In genomic region chr15:40344631-40345120, GRCh38 we compare ENCODE assay signal across 8 cellular contexts. TPM values are rescaled to one million over a fixed set of nuclear protein-coding genes. Genes with fewer than 3 reads are reported as not detected.
DNase-seq lines count a peak whose midpoint lies in the region; ATAC-seq and TF ChIP-seq lines count a peak whose summit lies in the region.

No MANE protein-coding gene starts in this region.

- no peaks in the 10 kb centered on the region for H3K36me3 Mint-ChIP-seq in activated CD4-positive, alpha-beta memory T cell treated with anti-CD3 and anti-CD28 coated beads, Interleukin-2, amount 10 ng/mL, durations not matched to agents 7 days and 5 days (ENCODE audit: low read depth)

- no peak overlapping the region for H3K4me3 ChIP-seq in BE2C (ENCODE audit: low read depth, low read length)
- no peak overlapping the region for H3K4me3 ChIP-seq in GM23248
- H3K4me3 ChIP-seq in mucosa of rectum (ENCODE audit: low read length in 2 of 2) = peak overlapping the region in 1 of 2 donors; percentile 39

- peaks cover 8% of the 10 kb centered on the region for H3K79me2 ChIP-seq in GM23248 (ENCODE audit: insufficient read depth)

- peaks cover 3% of the 10 kb centered on the region for H3K4me1 Mint-ChIP-seq in activated CD4-positive, alpha-beta memory T cell treated with anti-CD3 and anti-CD28 coated beads, Interleukin-2, amount 10 ng/mL, durations not matched to agents 7 days and 5 days

- in situ Hi-C loops in GM23248 (cut with MboI) = no loop called here

- H4K20me1 ChIP-seq in GM23248 (ENCODE audit: insufficient read depth) = no peaks in the 10 kb centered on the region

- H3F3A ChIP-seq in GM23248 (ENCODE audit: insufficient read depth) = peaks cover 25% of the 10 kb centered on the region

- H3K27ac ChIP-seq in GM23248 (peak overlapping the region; percentile 99), mucosa of rectum (ENCODE audit: low read depth in 2 of 2, low read length in 2 of 2) (peak overlapping the region; percentile 97 to 100), substantia nigra (ENCODE audit: low read depth, low read length, poor library complexity, severe bottlenecking) (no peak overlapping the region)

- CTCF ChIA-PET in activated CD4-positive, alpha-beta memory T cell treated with anti-CD3 and anti-CD28 coated beads, Interleukin-2, amount 10 ng/mL, durations not matched to agents 7 days and 5 days (lab: Charles Lee) = interaction anchor here (0.6 to 9.7 kb wide), 31 partner anchors 8 to 320 kb away, joined by 3 to 157 read pairs (median 4); partner anchors contain the start of genes DISP2, INAFM2, IVD and KNSTRN

- no peaks in the 10 kb centered on the region for H3K9me3 Mint-ChIP-seq in activated CD4-positive, alpha-beta memory T cell treated with anti-CD3 and anti-CD28 coated beads, Interleukin-2, amount 10 ng/mL, durations not matched to agents 7 days and 5 days

- H3K4me2 ChIP-seq in GM23248 (ENCODE audit: unreplicated experiment) = peak overlapping the region; percentile 32

- H3K4me1 ChIP-seq in BE2C = peaks cover 16% of the 10 kb centered on the region
- H3K4me1 ChIP-seq in GM23248 (ENCODE audit: insufficient read depth) = peaks cover 38% of the 10 kb centered on the region
- peaks cover 83 to 87% of the 10 kb centered on the region in 2 donors for H3K4me1 ChIP-seq in mucosa of rectum (ENCODE audit: control insufficient read depth in 2 of 2, insufficient read depth in 2 of 2, low read length in 2 of 2)

- peak overlapping the region; percentile 30; the same call in 1 of the 2 replicates for H2AFZ ChIP-seq in GM23248

- WGBS in GM23248 (ENCODE audit: low coverage in 1 of 2, low lambda C conversion rate in 2 of 2, missing lambda C conversion rate in 2 of 2), 2 experiments = 31 to 32% methylated on average over 11 to 14 of the region's 15 CpGs

- no peaks in the 10 kb centered on the region for H3K27me3 Mint-ChIP-seq in activated CD4-positive, alpha-beta memory T cell treated with anti-CD3 and anti-CD28 coated beads, Interleukin-2, amount 10 ng/mL, durations not matched to agents 7 days and 5 days

- H3K4me3 Mint-ChIP-seq in activated CD4-positive, alpha-beta memory T cell treated with anti-CD3 and anti-CD28 coated beads, Interleukin-2, amount 10 ng/mL, durations not matched to agents 7 days and 5 days = no peak overlapping the region

- H3K27me3 ChIP-seq in BE2C = no peaks in the 10 kb centered on the region
- no peaks in the 10 kb centered on the region for H3K27me3 ChIP-seq in GM23248 (replicated peaks; ENCODE audit: insufficient read depth)
- no peaks in the 10 kb centered on the region for H3K27me3 ChIP-seq in mucosa of rectum (ENCODE audit: control insufficient read depth in 2 of 2, insufficient read depth in 2 of 2, low read length in 2 of 2)

- no peaks in the 10 kb centered on the region for H3K36me3 ChIP-seq in BE2C
- no peaks in the 10 kb centered on the region for H3K36me3 ChIP-seq in GM23248 (ENCODE audit: low read depth)
- no peaks in the 10 kb centered on the region for H3K36me3 ChIP-seq in mucosa of rectum (ENCODE audit: control insufficient read depth in 2 of 2, insufficient read depth in 2 of 2, low read length in 2 of 2)

- POLR2A ChIA-PET in activated CD4-positive, alpha-beta memory T cell treated with anti-CD3 and anti-CD28 coated beads, Interleukin-2, amount 10 ng/mL, durations not matched to agents 7 days and 5 days (lab: Charles Lee) = interaction anchor here (0.8 to 1.1 kb wide), 3 partner anchors 12 to 38 kb away, joined by 3 read pairs; partner anchors contain the start of gene KNSTRN

- DNase-seq in BE2C (peak; percentile 73), GM23248 (peak; percentile 84), NCI-H82 (lab: John Stamatoyannopoulos, UW) (peak; percentile 80), substantia nigra (lab: John Stamatoyannopoulos, UW) (peak in 38 of 49 donors; percentile 9 to 84 (median 48))
- peak; percentile 77 for DNase-seq in activated CD4-positive, alpha-beta memory T cell treated with anti-CD3 and anti-CD28 coated beads, Interleukin-2, amount 10 ng/mL, durations not matched to agents 7 days and 5 days
- peak; percentile 50 for DNase-seq in effector CD8-positive, alpha-beta T cell (lab: John Stamatoyannopoulos, UW)

- H3K27ac Mint-ChIP-seq in activated CD4-positive, alpha-beta memory T cell treated with anti-CD3 and anti-CD28 coated beads, Interleukin-2, amount 10 ng/mL, durations not matched to agents 7 days and 5 days = no peak overlapping the region

- TF ChIP-seq CTCF in BE2C (IDR thresholded peaks at IDR 0.05; ENCODE audit: low read depth, low read length) = peak; percentile 91

- H3K9ac ChIP-seq in GM23248 (no peak overlapping the region), mucosa of rectum (ENCODE audit: low read depth in 1 of 2, low read length in 2 of 2) (peak overlapping the region; percentile 27 to 70)

- H3K9me3 ChIP-seq in BE2C (no peaks in the 10 kb centered on the region), GM23248 (ENCODE audit: low read depth) (no peaks in the 10 kb centered on the region), mucosa of rectum (ENCODE audit: control insufficient read depth in 2 of 2, low read length in 2 of 2) (no peaks in the 10 kb centered on the region)

- no peak for ATAC-seq in GM18858 (IDR thresholded peaks at IDR 0.05; ENCODE audit: unreplicated experiment)

- H3K9me2 ChIP-seq in GM23248 (ENCODE audit: insufficient read depth) = no peaks in the 10 kb centered on the region

RNA-seq across cellular contexts. Expression of gene CCDC9B, which starts 3.9 kb away (rescaled TPM):
- 6.5 TPM for polyA plus RNA-seq in BE2C (2012; ENCODE audit: insufficient read depth, insufficient read length, low read depth)
- 16.9 and 19.6 TPM in 2 replicates for total RNA-seq in GM23248 (2014; rRNA removed; shearing (Covaris generic))
- 28.8 and 33.1 TPM in 2 replicates for polyA plus RNA-seq in GM23248 (2016; fragmentation: Nextera tagmentation; extraction: Ambion mirVana)
- 1 to 10 TPM; 2.0 to 2.6 TPM for total RNA-seq in activated CD4-positive, alpha-beta memory T cell treated with anti-CD3 and anti-CD28 coated beads, Interleukin-2, amount 10 ng/mL, durations not matched to agents 7 days and 5 days

RNA-seq across cellular contexts. Expression of gene PHGR1, which starts 6.2 kb away (rescaled TPM):
- not detected for polyA plus RNA-seq in BE2C (2012; ENCODE audit: insufficient read depth, insufficient read length, low read depth)
- not detected in 2 replicates for total RNA-seq in GM23248 (2014; rRNA removed; shearing (Covaris generic))
- not detected in 2 replicates for polyA plus RNA-seq in GM23248 (2016; fragmentation: Nextera tagmentation; extraction: Ambion mirVana)
- not detected for total RNA-seq in activated CD4-positive, alpha-beta memory T cell treated with anti-CD3 and anti-CD28 coated beads, Interleukin-2, amount 10 ng/mL, durations not matched to agents 7 days and 5 days

RNA-seq across cellular contexts. Expression of gene DISP2, which starts 13.3 kb away (rescaled TPM):
- polyA plus RNA-seq in BE2C (2012; ENCODE audit: insufficient read depth, insufficient read length, low read depth) = 10.1 TPM
- 0.11 and 0.13 TPM in 2 replicates for total RNA-seq in GM23248 (2014; rRNA removed; shearing (Covaris generic))
- 0.13 and 0.51 TPM in 2 replicates for polyA plus RNA-seq in GM23248 (2016; fragmentation: Nextera tagmentation; extraction: Ambion mirVana)
- under 1 TPM; 0.03 to 0.18 TPM for total RNA-seq in activated CD4-positive, alpha-beta memory T cell treated with anti-CD3 and anti-CD28 coated beads, Interleukin-2, amount 10 ng/mL, durations not matched to agents 7 days and 5 days

RNA-seq across cellular contexts. Expression of gene INAFM2, which starts 21.2 kb away (rescaled TPM):
- polyA plus RNA-seq in BE2C (2012; ENCODE audit: insufficient read depth, insufficient read length, low read depth) = 51.0 TPM
- total RNA-seq in GM23248 (2014; rRNA removed; shearing (Covaris generic)) = 16.6 and 19.9 TPM in 2 replicates
- polyA plus RNA-seq in GM23248 (2016; fragmentation: Nextera tagmentation; extraction: Ambion mirVana) = 3.9 and 4.5 TPM in 2 replicates
- 1 to 10 TPM; 8.7 to 8.9 TPM for total RNA-seq in activated CD4-positive, alpha-beta memory T cell treated with anti-CD3 and anti-CD28 coated beads, Interleukin-2, amount 10 ng/mL, durations not matched to agents 7 days and 5 days

RNA-seq across cellular contexts. Expression of gene PLCB2, which starts 36.9 kb away (rescaled TPM):
- polyA plus RNA-seq in BE2C (2012; ENCODE audit: insufficient read depth, insufficient read length, low read depth) = 30.8 TPM
- 0.54 and 0.76 TPM in 2 replicates for total RNA-seq in GM23248 (2014; rRNA removed; shearing (Covaris generic))
- 1.1 TPM in 2 replicates for polyA plus RNA-seq in GM23248 (2016; fragmentation: Nextera tagmentation; extraction: Ambion mirVana)
- 100 to 1,000 TPM; 140 TPM for total RNA-seq in activated CD4-positive, alpha-beta memory T cell treated with anti-CD3 and anti-CD28 coated beads, Interleukin-2, amount 10 ng/mL, durations not matched to agents 7 days and 5 days
